ENCODE assay signal across 23 cellular contexts in genomic region chr11:21636561-21636960, GRCh38.
"Had no signal": no experiment of that assay in that cellular context is flagged by ENCODE, and none has a peak within 500 bp of the region (broad histone marks: within the 10 kb centered on the region; RNA-seq: fewer than 3 reads in every experiment).

No MANE protein-coding gene starts in this region.

- ATAC-seq: K562, Panc1, PC-3, Right ventricle myocardium inferior, SK-N-SH treated with all-trans-retinoic acid at 6 μM for 48 hours, T-helper 17 cell had no signal

- H3K4me1 Mint-ChIP-seq: IgD-negative memory B cell, T-helper 17 cell had no signal

- H3K4me3 Mint-ChIP-seq: IgD-negative memory B cell, T-helper 17 cell had no signal

- DNase-seq: MV-4-11, NCI-H1048, NCI-H1105, NCI-H1417, NCI-H1436 treated with DMSO at 0.1 percent for 48 hours, NCI-H1694, NCI-H187 treated with DMSO at 0.1 percent for 48 hours, NCI-H2029 treated with DMSO at 0.1 percent for 48 hours, NCI-H2171 treated with DMSO at 0.1 percent for 48 hours, NCI-H524, NCI-H526 treated with DMSO at 0.1 percent for 48 hours, NCI-H774, PC-3, SHP77 treated with DMSO at 0.1 percent for 48 hours, SJCRH30, T-helper 1 cell, T-helper 17 cell had no signal

- H3K27ac ChIP-seq: KMS-11, SJCRH30 had no signal

- H3K27ac Mint-ChIP-seq: IgD-negative memory B cell, T-helper 17 cell had no signal

- H3K27me3 Mint-ChIP-seq: IgD-negative memory B cell, T-helper 17 cell had no signal

- H3K36me3 Mint-ChIP-seq: IgD-negative memory B cell had no signal
